10 cellular contexts compared by ENCODE assay signal in the genomic region with DNA sequence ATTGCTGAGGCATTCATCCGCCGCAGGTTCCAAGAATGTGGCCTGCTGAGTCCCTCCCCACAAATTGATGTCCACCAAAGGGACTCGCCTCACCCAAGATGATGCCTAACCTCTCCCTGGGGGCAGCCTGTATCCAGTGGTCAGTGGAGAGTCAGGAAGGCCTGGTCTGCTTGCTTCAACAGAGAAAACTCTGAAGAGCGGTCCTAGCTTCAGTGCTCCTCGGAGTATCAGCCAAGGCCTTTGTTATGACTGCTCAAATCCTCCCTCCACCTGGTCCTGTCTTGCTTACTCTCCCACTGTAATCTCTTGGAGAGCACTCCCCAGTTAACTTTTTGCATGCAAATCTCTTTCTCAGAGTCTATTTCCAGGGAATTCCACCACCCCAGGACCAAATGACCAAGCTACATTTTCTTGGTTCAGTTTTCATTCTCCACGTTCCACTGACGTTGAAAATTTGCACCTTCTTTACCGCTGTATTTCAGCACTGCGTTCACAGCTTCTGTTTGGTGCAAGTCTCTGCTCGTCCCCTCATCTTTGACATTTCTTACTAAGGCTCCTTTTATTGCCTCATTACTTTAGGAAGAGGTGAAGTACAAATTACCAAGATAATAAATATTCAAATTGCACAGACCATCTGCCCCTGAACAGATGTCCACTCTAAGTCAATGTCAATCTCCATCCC. TPM values are rescaled to one million over a fixed set of nuclear protein-coding genes. Genes with fewer than 3 reads are reported as not detected.
A peak's percentile ranks its signal among the peaks of the same experiment; 100 is the strongest.
DNase-seq lines count a peak whose midpoint lies in the region; ATAC-seq and TF ChIP-seq lines count a peak whose summit lies in the region.
"Had no signal": no experiment of that assay in that cellular context is flagged by ENCODE, and none has a peak within 500 bp of the region (broad histone marks: within the 10 kb centered on the region; RNA-seq: fewer than 3 reads in every experiment).

No MANE protein-coding gene starts in this region.

- no peak for ATAC-seq in activated CD8-positive, alpha-beta memory T cell treated with anti-CD3 and anti-CD28 coated beads, Interleukin-2, amount 10 ng/mL, durations not matched to agents 7 days and 5 days
- ATAC-seq in central memory CD8-positive, alpha-beta T cell (replicated peaks; ENCODE audit: extremely low read depth, poor library complexity, severe bottlenecking) = peak; percentile 50
- ATAC-seq in GM18517 (IDR thresholded peaks at IDR 0.05; ENCODE audit: unreplicated experiment) (no peak), HG03432 (IDR thresholded peaks at IDR 0.05; ENCODE audit: unreplicated experiment) (no peak)

- no peak overlapping the region for H2AFZ ChIP-seq in parathyroid adenoma

- H3K27ac ChIP-seq in parathyroid adenoma = peak overlapping the region; percentile 16

- peak overlapping the region; percentile 41 for H3K4me3 Mint-ChIP-seq in activated CD8-positive, alpha-beta memory T cell treated with anti-CD3 and anti-CD28 coated beads, Interleukin-2, amount 10 ng/mL, durations not matched to agents 7 days and 5 days
- peak overlapping the region; percentile 62 for H3K4me3 Mint-ChIP-seq in central memory CD8-positive, alpha-beta T cell

- no peaks in the 10 kb centered on the region for H3K79me2 ChIP-seq in parathyroid adenoma

- H3K9me3 ChIP-seq in parathyroid adenoma (ENCODE audit: control insufficient read depth, low read length) = no peaks in the 10 kb centered on the region

- H3K36me3 ChIP-seq in parathyroid adenoma (ENCODE audit: control insufficient read depth, insufficient read depth, low read length) = no peaks in the 10 kb centered on the region

- peak overlapping the region; percentile 86 for H3K27ac Mint-ChIP-seq in activated CD8-positive, alpha-beta memory T cell treated with anti-CD3 and anti-CD28 coated beads, Interleukin-2, amount 10 ng/mL, durations not matched to agents 7 days and 5 days
- peak overlapping the region; percentile 66 for H3K27ac Mint-ChIP-seq in central memory CD8-positive, alpha-beta T cell (ENCODE audit: low read depth)

- TF ChIP-seq CTCF in parathyroid adenoma (IDR thresholded peaks at IDR 0.05) = no peak

- no peaks in the 10 kb centered on the region for H3K9me3 Mint-ChIP-seq in activated CD8-positive, alpha-beta memory T cell treated with anti-CD3 and anti-CD28 coated beads, Interleukin-2, amount 10 ng/mL, durations not matched to agents 7 days and 5 days (ENCODE audit: low read depth)
- H3K9me3 Mint-ChIP-seq in central memory CD8-positive, alpha-beta T cell = no peaks in the 10 kb centered on the region

- H3K4me1 Mint-ChIP-seq in activated CD8-positive, alpha-beta memory T cell treated with anti-CD3 and anti-CD28 coated beads, Interleukin-2, amount 10 ng/mL, durations not matched to agents 7 days and 5 days = peaks cover 59% of the 10 kb centered on the region
- peaks cover 58% of the 10 kb centered on the region for H3K4me1 Mint-ChIP-seq in central memory CD8-positive, alpha-beta T cell

- no peak for DNase-seq in activated CD8-positive, alpha-beta memory T cell treated with anti-CD3 and anti-CD28 coated beads, Interleukin-2, amount 10 ng/mL, durations not matched to agents 7 days and 5 days
- no peak for DNase-seq in activated CD8-positive, alpha-beta memory T cell treated with anti-CD3 and anti-CD28 coated beads, Interleukin-2, amount 50 U/mL, for 4 hours
- DNase-seq in NCI-H69 (lab: John Stamatoyannopoulos, UW) (peak; percentile 55), DMS114 treated with DMSO at 0.1 percent for 48 hours (lab: John Stamatoyannopoulos, UW; ENCODE audit: unreplicated experiment) (no peak)
- no peak for DNase-seq in central memory CD8-positive, alpha-beta T cell (ENCODE audit: low spot score in 2 of 2)
- DNase-seq: NCI-H345, SHP77 treated with DMSO at 0.1 percent for 48 hours had no signal

- peaks cover 13% of the 10 kb centered on the region for H3K36me3 Mint-ChIP-seq in activated CD8-positive, alpha-beta memory T cell treated with anti-CD3 and anti-CD28 coated beads, Interleukin-2, amount 10 ng/mL, durations not matched to agents 7 days and 5 days
- H3K36me3 Mint-ChIP-seq in central memory CD8-positive, alpha-beta T cell (ENCODE audit: insufficient read depth) = peaks cover 5% of the 10 kb centered on the region

- no peak overlapping the region for H3K9ac ChIP-seq in parathyroid adenoma

- no peaks in the 10 kb centered on the region for H3K27me3 ChIP-seq in parathyroid adenoma (ENCODE audit: control insufficient read depth, insufficient read depth, low read length)

- peaks cover 2% of the 10 kb centered on the region for H3K4me1 ChIP-seq in parathyroid adenoma

- H3K4me3 ChIP-seq in parathyroid adenoma (ENCODE audit: low read depth, low read length) = no peak overlapping the region

- no peak overlapping the region for H3K4me2 ChIP-seq in parathyroid adenoma (ENCODE audit: low read length)

- H3K27me3 Mint-ChIP-seq in activated CD8-positive, alpha-beta memory T cell treated with anti-CD3 and anti-CD28 coated beads, Interleukin-2, amount 10 ng/mL, durations not matched to agents 7 days and 5 days = no peaks in the 10 kb centered on the region
- no peaks in the 10 kb centered on the region for H3K27me3 Mint-ChIP-seq in central memory CD8-positive, alpha-beta T cell

- CTCF ChIA-PET in activated CD8-positive, alpha-beta memory T cell treated with anti-CD3 and anti-CD28 coated beads, Interleukin-2, amount 10 ng/mL, durations not matched to agents 7 days and 5 days (lab: Charles Lee) = interaction anchor here (0.8 to 2.7 kb wide), 14 partner anchors 9 to 54 kb away, joined by 3 to 15 read pairs (median 5); no protein-coding TSS in a partner anchor

RNA-seq across cellular contexts. Expression of a gene that starts 22.3 kb away (rescaled TPM):
- total RNA-seq in activated CD8-positive, alpha-beta memory T cell treated with anti-CD3 and anti-CD28 coated beads, Interleukin-2, amount 10 ng/mL, durations not matched to agents 7 days and 5 days = 10 to 100 TPM; 42.6 to 49.8 TPM
